Comparison of ENCODE assay signal across 11 cellular contexts in genomic region chr11:69588270-69588669, GRCh38. TPM values are rescaled to one million over a fixed set of nuclear protein-coding genes. Genes with fewer than 3 reads are reported as not detected.
DNase-seq lines count a peak whose midpoint lies in the region; ATAC-seq, FAIRE-seq and TF ChIP-seq lines count a peak whose summit lies in the region.
"Had no signal": no experiment of that assay in that cellular context is flagged by ENCODE, and none has a peak within 500 bp of the region (broad histone marks: within the 10 kb centered on the region; RNA-seq: fewer than 3 reads in every experiment).

No MANE protein-coding gene starts in this region.

- TF ChIP-seq EP300 in tibial nerve (IDR thresholded peaks at IDR 0.05): no peak

- WGBS in tibial nerve, 2 donors: 79 to 92% methylated on average over 5 of the region's 5 CpGs

- no peak for FAIRE-seq in H54 (lab: Jason Lieb, UNC)

- TF ChIP-seq CTCF in VCaP (conservative IDR thresholded peaks at IDR 0.05) (peak; percentile 25; the same call in 1 of the 2 replicates), foreskin keratinocyte (conservative IDR thresholded peaks at IDR 0.05) (peak; percentile 35), tibial nerve (IDR thresholded peaks at IDR 0.05) (no peak)

- DNase-seq in A172 (ENCODE audit: low spot score): peak; percentile 74
- peak; percentile 49 for DNase-seq in H54 (ENCODE audit: insufficient read length, low spot score)
- peak; percentile 51 to 78 for DNase-seq in foreskin keratinocyte
- DNase-seq in T-helper 2 cell: no peak
- DNase-seq in erythroblast (lab: John Stamatoyannopoulos, UW): no peak
- no peak for DNase-seq in tibial nerve (ENCODE audit: low spot score in 2 of 2)
- DNase-seq: CD8-positive, alpha-beta memory T cell; NCI-H524; tibial artery had no signal

- no peak overlapping the region for H3K4me3 ChIP-seq in tibial nerve
- H3K4me3 ChIP-seq: tibial artery had no signal

- no peaks in the 10 kb centered on the region for H3K36me3 ChIP-seq in tibial nerve
- H3K36me3 ChIP-seq: tibial artery had no signal

- TF ChIP-seq POLR2A in H54 (IDR thresholded peaks at IDR 0.05; ENCODE audit: low read depth, low read length) (no peak), erythroblast (IDR thresholded peaks at IDR 0.05; ENCODE audit: low read length) (no peak), tibial nerve (IDR thresholded peaks at IDR 0.05) (no peak)

- H3K9me3 ChIP-seq in tibial nerve: peaks cover 0 to 5% (median 0%) of the 10 kb centered on the region in 4 donors
- H3K9me3 ChIP-seq: tibial artery had no signal

- peak; percentile 46 for ATAC-seq in foreskin keratinocyte
- ATAC-seq in GM21576 (IDR thresholded peaks at IDR 0.05; ENCODE audit: unreplicated experiment): no peak

- H3K27me3 ChIP-seq in foreskin keratinocyte: no peaks in the 10 kb centered on the region
- H3K27me3 ChIP-seq in tibial nerve: no peaks in the 10 kb centered on the region
- H3K27me3 ChIP-seq: tibial artery had no signal

- H3K4me1 ChIP-seq in foreskin keratinocyte (peaks cover 5% of the 10 kb centered on the region), tibial nerve (no peaks in the 10 kb centered on the region)
- H3K4me1 ChIP-seq: tibial artery had no signal

- H3K27ac ChIP-seq in VCaP: no peak overlapping the region
- H3K27ac ChIP-seq in foreskin keratinocyte: no peak overlapping the region
- H3K27ac ChIP-seq in tibial nerve: no peak overlapping the region
- H3K27ac ChIP-seq: tibial artery had no signal

RNA-seq across cellular contexts. Expression of gene CCND1, which starts 52.7 kb away (rescaled TPM):
- 422 and 522 TPM in 2 replicates for total RNA-seq in A172 (2014; rRNA removed; shearing (Covaris generic))
- total RNA-seq in foreskin keratinocyte: 109 and 138 TPM in 2 replicates
- 42.6 and 45.3 TPM in 2 replicates for polyA plus RNA-seq in foreskin keratinocyte
- 100 to 1,000 TPM; 108 to 259 (median 168) TPM for total RNA-seq in tibial nerve

Comparison
In these comparisons a context has a peak if more than half of its experiments do, and no peak if none do; other contexts are left out.
1. DNase-seq: peak in A172 (single experiment), H54 (single experiment) and foreskin keratinocyte (2 of 2); none in T-helper 2 cell (0 of 5), erythroblast (0 of 2) and tibial nerve (0 of 2).
2. CTCF ChIP-seq: peak in VCaP (single experiment) and foreskin keratinocyte (single experiment); none in tibial nerve (0 of 5).